ENCODE assay signal across 12 cellular contexts in the genomic region with DNA sequence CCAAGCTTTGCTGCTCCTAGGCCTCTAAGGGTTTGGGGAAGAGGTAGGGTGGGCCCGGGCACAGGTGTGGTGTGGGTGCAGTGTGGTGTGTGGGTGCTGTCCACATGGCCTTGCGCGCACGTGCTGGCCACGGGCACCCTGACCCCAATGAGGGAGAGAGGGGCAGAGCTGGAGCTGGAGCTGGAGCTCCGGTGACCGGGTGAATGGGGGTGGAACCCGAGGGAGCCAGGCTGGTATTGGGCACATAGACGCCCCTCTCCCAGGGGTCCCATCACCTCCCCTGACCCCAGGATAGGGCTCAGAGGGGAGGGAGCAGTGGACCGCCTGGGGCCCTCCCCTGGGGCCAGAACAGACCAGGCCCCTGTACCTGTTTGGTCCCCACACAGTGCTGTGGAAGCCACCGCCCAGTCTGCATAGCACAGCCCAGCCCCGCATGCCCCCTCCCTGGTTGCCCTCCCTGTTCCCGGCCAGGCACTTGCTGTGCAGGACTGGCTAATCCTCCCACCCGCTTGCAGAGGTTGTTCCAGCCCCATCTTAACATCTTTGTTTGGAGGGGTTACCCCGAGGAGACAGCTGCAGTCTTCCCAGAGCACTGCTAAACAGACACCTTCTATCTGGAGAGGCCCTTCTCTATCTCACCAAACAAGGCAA. TPM values are rescaled to one million over a fixed set of nuclear protein-coding genes. Genes with fewer than 3 reads are reported as not detected.
DNase-seq lines count a peak whose midpoint lies in the region; ATAC-seq and TF ChIP-seq lines count a peak whose summit lies in the region.
"Had no signal": no experiment of that assay in that cellular context is flagged by ENCODE, and none has a peak within 500 bp of the region (broad histone marks: within the 10 kb centered on the region; RNA-seq: fewer than 3 reads in every experiment).

No MANE protein-coding gene starts in this region.

- no peak for DNase-seq in AG04449 (ENCODE audit: low read depth, low spot score)
- no peak for DNase-seq in Peyer's patch
- no peak for DNase-seq in glutamatergic neuron
- DNase-seq in ovary, result peak in 1 of 5 donors; percentile 54
- no peak for DNase-seq in HuH-7 (ENCODE audit: low spot score)
- DNase-seq in activated naive CD8-positive, alpha-beta T cell treated with anti-CD3 and anti-CD28 coated beads, Interleukin-2, amount 50 U/mL, for 24 hours, result no peak
- no peak for DNase-seq in inferior parietal cortex (ENCODE audit: extremely low spot score)
- DNase-seq: activated B cell treated with CpG ODN at 0.5 μM for 24 hours; activated T-cell treated with anti-CD3 and anti-CD28 coated beads, Interleukin-2, amount 50 U/mL, for 72 hours; NCI-H2081 had no signal

- H3K9me3 ChIP-seq in Peyer's patch (no peaks in the 10 kb centered on the region), ovary (no peaks in the 10 kb centered on the region)

- H3K27me3 ChIP-seq in Peyer's patch, result no peaks in the 10 kb centered on the region
- H3K27me3 ChIP-seq in ovary, result no peaks in the 10 kb centered on the region

- H3K36me3 ChIP-seq in Peyer's patch (no peaks in the 10 kb centered on the region), ovary (no peaks in the 10 kb centered on the region)

- ATAC-seq in activated naive CD8-positive, alpha-beta T cell treated with anti-CD3 and anti-CD28 coated beads, Interleukin-2, amount 50 U/mL, for 24 hours, result no peak
- ATAC-seq in GM21786 (IDR thresholded peaks at IDR 0.05; ENCODE audit: unreplicated experiment), result no peak
- ATAC-seq: activated T-cell treated with anti-CD3 and anti-CD28 coated beads, Interleukin-2, amount 50 U/mL, for 72 hours had no signal

- peaks cover 4% of the 10 kb centered on the region for H3K9me3 Mint-ChIP-seq in glutamatergic neuron (ENCODE audit: unreplicated experiment)
- no peaks in the 10 kb centered on the region for H3K9me3 Mint-ChIP-seq in activated naive CD8-positive, alpha-beta T cell treated with anti-CD3 and anti-CD28 coated beads, Interleukin-2, amount 50 U/mL, for 24 hours
- H3K9me3 Mint-ChIP-seq: activated B cell treated with CpG ODN at 0.5 μM for 24 hours; activated T-cell treated with anti-CD3 and anti-CD28 coated beads, Interleukin-2, amount 50 U/mL, for 72 hours had no signal

- H3K27me3 Mint-ChIP-seq in glutamatergic neuron (ENCODE audit: unreplicated experiment), result peaks cover 16% of the 10 kb centered on the region
- H3K27me3 Mint-ChIP-seq in activated naive CD8-positive, alpha-beta T cell treated with anti-CD3 and anti-CD28 coated beads, Interleukin-2, amount 50 U/mL, for 24 hours, result peaks cover 49% of the 10 kb centered on the region

- H3K4me3 Mint-ChIP-seq in glutamatergic neuron (ENCODE audit: unreplicated experiment), result peak overlapping the region; percentile 61
- H3K4me3 Mint-ChIP-seq in activated naive CD8-positive, alpha-beta T cell treated with anti-CD3 and anti-CD28 coated beads, Interleukin-2, amount 50 U/mL, for 24 hours, result no peak overlapping the region
- H3K4me3 Mint-ChIP-seq: activated B cell treated with CpG ODN at 0.5 μM for 24 hours had no signal

- TF ChIP-seq CTCF in AG04449 (IDR thresholded peaks at IDR 0.05; ENCODE audit: insufficient read depth, low read length, missing control alignments) (no peak), Peyer's patch (IDR thresholded peaks at IDR 0.05) (no peak), glutamatergic neuron (IDR thresholded peaks at IDR 0.05; ENCODE audit: partially characterized antibody, unreplicated experiment) (no peak), ovary (IDR thresholded peaks at IDR 0.05) (no peak)

- H3K4me3 ChIP-seq in AG04449 (ENCODE audit: low read depth, low read length) (peak overlapping the region; percentile 70), Peyer's patch (peak overlapping the region; percentile 24 to 57 (median 38)), ovary (peak overlapping the region; percentile 62)

- H3K4me1 ChIP-seq in Peyer's patch (peaks cover 0 to 33% (median 0%) of the 10 kb centered on the region in 4 donors), ovary (ENCODE audit: insufficient read depth) (peaks cover 16% of the 10 kb centered on the region)

- no peak for TF ChIP-seq EP300 in ovary (IDR thresholded peaks at IDR 0.05)

- POLR2A ChIA-PET in AG04449 (lab: Yijun Ruan, JAX), result interaction anchor here (1.2 to 1.4 kb wide), 5 partner anchors 10 to 138 kb away, joined by 3 to 5 read pairs (median 4); a partner anchor contains a TSS

- H3K4me1 Mint-ChIP-seq in glutamatergic neuron (ENCODE audit: low read depth, unreplicated experiment), result peaks cover 5% of the 10 kb centered on the region
- H3K4me1 Mint-ChIP-seq in activated naive CD8-positive, alpha-beta T cell treated with anti-CD3 and anti-CD28 coated beads, Interleukin-2, amount 50 U/mL, for 24 hours, result no peaks in the 10 kb centered on the region

- CTCF ChIA-PET in AG04449 (lab: Yijun Ruan, JAX), result interaction anchor here (1.5 to 43.4 kb wide), 6 partner anchors 12 to 139 kb away, joined by 8 to 1151 read pairs (median 57); a partner anchor contains a TSS

- H3K27ac Mint-ChIP-seq in glutamatergic neuron (ENCODE audit: unreplicated experiment), result no peak overlapping the region
- H3K27ac Mint-ChIP-seq in activated naive CD8-positive, alpha-beta T cell treated with anti-CD3 and anti-CD28 coated beads, Interleukin-2, amount 50 U/mL, for 24 hours, result no peak overlapping the region
- H3K27ac Mint-ChIP-seq: activated B cell treated with CpG ODN at 0.5 μM for 24 hours; activated T-cell treated with anti-CD3 and anti-CD28 coated beads, Interleukin-2, amount 50 U/mL, for 72 hours had no signal

- H3K27ac ChIP-seq in Peyer's patch (peak overlapping the region; percentile 49 to 84 (median 70)), ovary (peak overlapping the region; percentile 63 to 76)

- intact Hi-C loops in ovary (cut with DNase I), result loop anchor here in 1 of 4 donors (10.0 kb wide), 1 partner anchor 84 kb away; a partner anchor contains a TSS

- TF ChIP-seq POLR2A in Peyer's patch (IDR thresholded peaks at IDR 0.05) (no peak), ovary (IDR thresholded peaks at IDR 0.05) (no peak)

- WGBS in ovary, 3 donors, result 44 to 55% (median 54%) methylated on average over 14 to 15 of the region's 15 CpGs

- no peaks in the 10 kb centered on the region for H3K36me3 Mint-ChIP-seq in glutamatergic neuron (ENCODE audit: unreplicated experiment)
- H3K36me3 Mint-ChIP-seq in activated naive CD8-positive, alpha-beta T cell treated with anti-CD3 and anti-CD28 coated beads, Interleukin-2, amount 50 U/mL, for 24 hours (ENCODE audit: low read depth), result no peaks in the 10 kb centered on the region

RNA-seq across cellular contexts. Expression of a gene that starts 1.0 kb away (rescaled TPM):
- total RNA-seq in Peyer's patch (100 to 1,000 TPM in 1 of 4 donors, 10 to 100 TPM in 2, 1 to 10 TPM in 1; 5.6 to 175 (median 23.3) TPM), glutamatergic neuron (ENCODE audit: unreplicated experiment) (0.27 TPM), ovary (10 to 100 TPM; 12.4 to 68.1 (median 26.1) TPM)
- polyA plus RNA-seq in ovary, result 10 to 100 TPM; 23.3 to 34.1 TPM
- total RNA-seq: activated B cell treated with CpG ODN at 0.5 μM for 24 hours; activated T-cell treated with anti-CD3 and anti-CD28 coated beads, Interleukin-2, amount 50 U/mL, for 72 hours had no signal

RNA-seq across cellular contexts. Expression of a gene that starts 17.6 kb away (rescaled TPM):
- not detected for total RNA-seq in Peyer's patch
- not detected for total RNA-seq in glutamatergic neuron (ENCODE audit: unreplicated experiment)
- not detected for total RNA-seq in ovary
- polyA plus RNA-seq in ovary, result under 1 TPM in 1 of 2 donors, not detected in 1; 0.22 TPM
- total RNA-seq: activated B cell treated with CpG ODN at 0.5 μM for 24 hours; activated T-cell treated with anti-CD3 and anti-CD28 coated beads, Interleukin-2, amount 50 U/mL, for 72 hours; RPMI7951 had no signal

RNA-seq across cellular contexts. Expression of a gene that starts 31.6 kb away (rescaled TPM):
- total RNA-seq in Peyer's patch, result 10 to 100 TPM in 2 of 4 donors, 1 to 10 TPM in 2; 2.3 to 10.7 (median 7.8) TPM
- total RNA-seq in glutamatergic neuron (ENCODE audit: unreplicated experiment), result not detected
- 1 to 10 TPM in 5 of 7 donors, under 1 TPM in 2; 0.48 to 9.1 (median 1.7) TPM for total RNA-seq in ovary
- 10 to 100 TPM in 1 of 2 donors, 1 to 10 TPM in 1; 3.3 to 11.5 TPM for polyA plus RNA-seq in ovary
- total RNA-seq: activated B cell treated with CpG ODN at 0.5 μM for 24 hours, RPMI7951 had no signal

RNA-seq across cellular contexts. Expression of a gene that starts 51.7 kb away (rescaled TPM):
- 1 to 10 TPM; 1.2 to 4.3 (median 2.3) TPM for total RNA-seq in Peyer's patch
- total RNA-seq in glutamatergic neuron (ENCODE audit: unreplicated experiment), result 0.44 TPM
- 10 to 100 TPM in 3 of 7 donors, 1 to 10 TPM in 4; 5.9 to 22.8 (median 7.4) TPM for total RNA-seq in ovary
- polyA plus RNA-seq in ovary, result 10 to 100 TPM in 1 of 2 donors, 1 to 10 TPM in 1; 4.6 to 14.3 TPM
- total RNA-seq: activated B cell treated with CpG ODN at 0.5 μM for 24 hours; activated T-cell treated with anti-CD3 and anti-CD28 coated beads, Interleukin-2, amount 50 U/mL, for 72 hours; RPMI7951 had no signal
